Comparison of ENCODE assay signal across 11 cellular contexts in the genomic region with DNA sequence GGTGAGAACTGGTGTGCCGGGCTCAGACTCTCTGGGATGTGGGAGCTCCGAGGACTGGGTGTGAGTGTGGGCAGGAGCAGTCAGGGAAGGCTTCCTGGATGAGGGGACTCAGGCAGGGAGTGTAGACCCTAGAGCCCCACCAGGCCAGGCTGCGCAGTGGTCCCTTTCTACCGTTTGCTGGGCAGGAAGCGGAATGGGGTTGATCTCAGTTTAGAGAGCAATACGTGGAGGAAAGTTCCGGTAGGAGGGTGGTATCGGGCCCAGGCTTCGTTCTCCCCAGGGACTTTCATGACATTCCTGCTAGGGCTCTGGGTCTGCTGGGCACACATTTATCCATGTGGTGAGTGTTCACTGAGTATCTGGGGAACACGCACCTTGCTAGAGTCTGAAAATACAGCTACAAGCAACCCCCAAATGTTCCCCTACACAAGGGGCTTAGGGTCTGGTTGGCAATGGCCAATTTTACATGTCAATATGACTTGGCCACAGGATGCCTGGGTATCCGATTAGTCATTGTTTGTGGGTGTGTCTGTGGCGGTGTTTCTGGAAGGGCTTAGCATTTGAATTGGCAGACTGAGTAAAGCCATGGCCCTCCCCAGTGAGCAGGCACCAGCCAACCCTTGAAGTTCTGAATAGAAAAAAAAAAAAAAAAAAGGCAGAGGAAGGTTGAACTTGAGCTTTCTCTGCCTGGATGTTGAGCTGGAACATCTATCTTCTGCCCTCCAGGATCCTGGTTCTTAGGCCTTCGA. TPM values are rescaled to one million over a fixed set of nuclear protein-coding genes. Genes with fewer than 3 reads are reported as not detected.
A peak's percentile ranks its signal among the peaks of the same experiment; 100 is the strongest.
DNase-seq lines count a peak whose midpoint lies in the region; ATAC-seq and TF ChIP-seq lines count a peak whose summit lies in the region.
"Had no signal": no experiment of that assay in that cellular context is flagged by ENCODE, and none has a peak within 500 bp of the region (broad histone marks: within the 10 kb centered on the region; RNA-seq: fewer than 3 reads in every experiment).

No MANE protein-coding gene starts in this region.

- no peak for TF ChIP-seq CTCF in mucosa of descending colon (IDR thresholded peaks at IDR 0.05)

- peaks cover 7% of the 10 kb centered on the region for H3K4me1 ChIP-seq in HAP-1
- H3K4me1 ChIP-seq in adipocyte (ENCODE audit: control insufficient read depth, insufficient read depth, low read length), result peaks cover 28% of the 10 kb centered on the region
- peaks cover 5% of the 10 kb centered on the region for H3K4me1 ChIP-seq in mucosa of descending colon (ENCODE audit: low read depth)

- no peak overlapping the region for H3K9ac ChIP-seq in adipocyte (ENCODE audit: low read length)

- H3K27me3 ChIP-seq in HAP-1 (ENCODE audit: low read depth) (peaks cover 10% of the 10 kb centered on the region), adipocyte (replicated peaks; ENCODE audit: control insufficient read depth, insufficient read depth, low read length) (no peaks in the 10 kb centered on the region)
- H3K27me3 ChIP-seq: tibial nerve had no signal

- DNase-seq in AG08395 (ENCODE audit: low spot score) (peak; percentile 78), HAP-1 (ENCODE audit: low spot score in 2 of 2) (peak; percentile 45 to 67), adipocyte (ENCODE audit: low read depth) (peak; percentile 48), NCI-H128 (lab: John Stamatoyannopoulos, UW; ENCODE audit: unreplicated experiment) (no peak), mucosa of descending colon (no peak)
- DNase-seq in activated CD4-positive, CD25-positive, alpha-beta regulatory T cell (lab: John Stamatoyannopoulos, UW), result no peak
- DNase-seq: NCI-H2029 treated with DMSO at 0.1 percent for 48 hours had no signal

- in situ Hi-C loops in HAP-1 (cut with MboI; ENCODE audit: low sequenced_read_pairs), result loop anchor here (5.0 kb wide), 1 partner anchor 138 kb away; no protein-coding TSS in a partner anchor

- no peak for ATAC-seq in mucosa of descending colon
- ATAC-seq in GM21529 (IDR thresholded peaks at IDR 0.05; ENCODE audit: unreplicated experiment), result no peak

- intact Hi-C loops in mucosa of descending colon (cut with DNase I, micrococcal nuclease), result loop anchor here in 1 of 2 donors (5.0 kb wide), 1 partner anchor 138 kb away; no protein-coding TSS in a partner anchor

- H3K9me3 ChIP-seq in HAP-1 (no peaks in the 10 kb centered on the region), adipocyte (ENCODE audit: control insufficient read depth, low read length) (no peaks in the 10 kb centered on the region), iPS-18c (ENCODE audit: control insufficient read depth, insufficient read depth, low read length) (no peaks in the 10 kb centered on the region), mucosa of descending colon (no peaks in the 10 kb centered on the region)
- H3K9me3 ChIP-seq: tibial nerve had no signal

- H3K4me3 ChIP-seq in HAP-1 (no peak overlapping the region), adipocyte (ENCODE audit: low read length) (no peak overlapping the region), iPS-18c (ENCODE audit: insufficient read depth, low read depth, low read length) (peak overlapping the region; percentile 38), mucosa of descending colon (no peak overlapping the region)

- H3K36me3 ChIP-seq in HAP-1 (replicated peaks) (no peaks in the 10 kb centered on the region), adipocyte (ENCODE audit: control insufficient read depth, insufficient read depth, low read length, severe bottlenecking) (no peaks in the 10 kb centered on the region), mucosa of descending colon (ENCODE audit: low read depth) (no peaks in the 10 kb centered on the region)
- H3K36me3 ChIP-seq: tibial nerve had no signal

RNA-seq across cellular contexts. Expression of a gene that starts 20.8 kb away (rescaled TPM):
- total RNA-seq in mucosa of descending colon, result not detected
- total RNA-seq: kidney epithelial cell, tibial nerve had no signal

Comparison
In these comparisons a context has a peak if more than half of its experiments do, and no peak if none do; other contexts are left out.
1. DNase-seq: peak in AG08395 (single experiment), HAP-1 (2 of 2) and adipocyte (single experiment); none in NCI-H128 (single experiment), activated CD4-positive, CD25-positive, alpha-beta regulatory T cell (0 of 4) and mucosa of descending colon (0 of 3).